In the genomic region with DNA sequence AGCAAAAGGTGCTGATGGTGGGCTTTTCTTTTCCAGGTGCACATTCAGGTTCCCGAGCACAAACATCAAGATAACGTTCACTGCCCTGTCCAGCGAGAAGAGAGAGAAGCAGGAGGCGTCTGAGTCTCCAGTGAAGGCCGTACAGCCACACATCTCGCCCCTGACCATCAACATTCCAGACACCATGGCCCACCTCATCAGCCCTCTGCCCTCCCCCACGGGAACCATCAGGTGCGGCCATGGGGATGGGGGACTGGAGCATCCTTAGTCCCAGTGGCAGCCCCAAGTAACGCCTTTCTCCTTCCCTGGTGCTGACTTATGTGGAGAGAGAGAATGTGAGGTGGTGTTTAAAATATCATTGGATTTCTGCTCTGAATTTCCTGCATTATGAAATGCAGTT, we compare ENCODE assay signal across 23 cellular contexts. TPM values are rescaled to one million over a fixed set of nuclear protein-coding genes. Genes with fewer than 3 reads are reported as not detected.
A peak's percentile ranks its signal among the peaks of the same experiment; 100 is the strongest.
DNase-seq lines count a peak whose midpoint lies in the region; ATAC-seq, FAIRE-seq and TF ChIP-seq lines count a peak whose summit lies in the region.
"Had no signal": no experiment of that assay in that cellular context is flagged by ENCODE, and none has a peak within 500 bp of the region (broad histone marks: within the 10 kb centered on the region; RNA-seq: fewer than 3 reads in every experiment).

No MANE protein-coding gene starts in this region.

- H3K27me3 Mint-ChIP-seq in WTC11 (ENCODE audit: low read depth), result no peaks in the 10 kb centered on the region
- H3K27me3 Mint-ChIP-seq in activated T-helper 1 cell treated with anti-CD3 and anti-CD28 coated beads, Interleukin-12 subunit alpha, Interleukin-12 subunit beta, Interleukin-2, Interleukin-4 antibody, amounts not matched to agents 30 ng/mL and 10 ng/mL and 1 ng/mL, durations not matched to agents 14 hours and 24 hours and 36 hours (ENCODE audit: insufficient read depth), result no peaks in the 10 kb centered on the region
- H3K27me3 Mint-ChIP-seq: IgD-negative memory B cell had no signal

- no peak overlapping the region for H3K4me2 ChIP-seq in HepG2 (ENCODE audit: low read depth, low read length)

- no TSS peak for BruUV-seq in HepG2 (replicated peaks; lab: Mats Ljungman, UMichigan)

- no peak overlapping the region for H2AFZ ChIP-seq in HepG2 (ENCODE audit: low read length)

- peak overlapping the region; percentile 29; the same call in 1 of the 2 replicates for H3K27ac Mint-ChIP-seq in WTC11
- H3K27ac Mint-ChIP-seq in activated T-helper 1 cell treated with anti-CD3 and anti-CD28 coated beads, Interleukin-12 subunit alpha, Interleukin-12 subunit beta, Interleukin-2, Interleukin-4 antibody, amounts not matched to agents 30 ng/mL and 10 ng/mL and 1 ng/mL, durations not matched to agents 14 hours and 24 hours and 36 hours, result no peak overlapping the region
- H3K27ac Mint-ChIP-seq: IgD-negative memory B cell had no signal

- H3K79me2 ChIP-seq in HepG2 (ENCODE audit: insufficient read depth, low read length), result peaks cover 89% of the 10 kb centered on the region

- CTCF ChIA-PET in WTC11 (lab: Charles Lee) (interaction anchor here (0.7 to 1.3 kb wide), 3 partner anchors 10 to 44 kb away, joined by 4 to 6 read pairs (median 5); no protein-coding TSS in a partner anchor), HepG2 (lab: Yijun Ruan, JAX; ENCODE audit: low intra/inter-chr PET ratio, low total read pairs) (no interaction called here)

- H4K20me1 ChIP-seq in HepG2 (ENCODE audit: insufficient read depth, low read length), result peaks cover 46% of the 10 kb centered on the region

- H3K9ac ChIP-seq in HepG2 (ENCODE audit: insufficient read depth, low read depth, low read length), result no peak overlapping the region; the same call in 1 of the 2 replicates

- POLR2A ChIA-PET in WTC11 (lab: Charles Lee), result no interaction called here
- POLR2A ChIA-PET in HepG2 (lab: Yijun Ruan, JAX), result no interaction called here

- H3K36me3 Mint-ChIP-seq in WTC11, result peaks cover 21% of the 10 kb centered on the region
- peaks cover 22% of the 10 kb centered on the region for H3K36me3 Mint-ChIP-seq in activated T-helper 1 cell treated with anti-CD3 and anti-CD28 coated beads, Interleukin-12 subunit alpha, Interleukin-12 subunit beta, Interleukin-2, Interleukin-4 antibody, amounts not matched to agents 30 ng/mL and 10 ng/mL and 1 ng/mL, durations not matched to agents 14 hours and 24 hours and 36 hours (ENCODE audit: low read depth)

- no peak for TF ChIP-seq EP300 in HepG2 (IDR thresholded peaks at IDR 0.05; ENCODE audit: low read depth in 2 of 2, low read length in 2 of 2)
- TF ChIP-seq EP300 in HepG2 (CRISPR knock-in tag; IDR thresholded peaks at IDR 0.05; ENCODE audit: borderline replicate concordance), result no peak
- no peak for TF ChIP-seq EP300 in stomach (IDR thresholded peaks at IDR 0.05)

- ATAC-seq in WTC11 (no peak), HepG2 (no peak)

- no peak for TF ChIP-seq RAD21 in HepG2 (CRISPR knock-in tag; IDR thresholded peaks at IDR 0.05)

- H3K27me3 ChIP-seq in HepG2 (ENCODE audit: control insufficient read depth in 1 of 2, insufficient read depth in 2 of 2, low read length in 2 of 2), result no peaks in the 10 kb centered on the region
- H3K27me3 ChIP-seq in stomach, result no peaks in the 10 kb centered on the region
- H3K27me3 ChIP-seq: MG63 had no signal

- peaks cover 10 to 33% of the 10 kb centered on the region in 2 experiments for H3K36me3 ChIP-seq in HepG2 (replicated peaks in 1 of 2; ENCODE audit: control insufficient read depth in 1 of 2, insufficient read depth in 2 of 2, low read length in 2 of 2)
- peaks cover 9 to 34% (median 32%) of the 10 kb centered on the region in 4 donors for H3K36me3 ChIP-seq in stomach

- H3K4me3 Mint-ChIP-seq in WTC11, result no peak overlapping the region
- no peak overlapping the region for H3K4me3 Mint-ChIP-seq in activated T-helper 1 cell treated with anti-CD3 and anti-CD28 coated beads, Interleukin-12 subunit alpha, Interleukin-12 subunit beta, Interleukin-2, Interleukin-4 antibody, amounts not matched to agents 30 ng/mL and 10 ng/mL and 1 ng/mL, durations not matched to agents 14 hours and 24 hours and 36 hours
- H3K4me3 Mint-ChIP-seq: CD14-positive monocyte, IgD-negative memory B cell had no signal

- TF ChIP-seq POLR2A in HepG2 (IDR thresholded peaks at IDR 0.05; ENCODE audit: insufficient read depth in 1 of 2, low read depth in 2 of 2, low read length in 2 of 2) (no peak), stomach (IDR thresholded peaks at IDR 0.05) (no peak)

- no peaks in the 10 kb centered on the region for H3K9me3 ChIP-seq in HepG2 (ENCODE audit: low read length)
- H3K9me3 ChIP-seq in stomach, result no peaks in the 10 kb centered on the region
- H3K9me3 ChIP-seq: HAP-1, MG63 had no signal

- DNase-seq in D341Med (ENCODE audit: low spot score) (peak; percentile 26), WTC11 (ENCODE audit: low spot score) (no peak), HepG2 (ENCODE audit: low spot score) (no peak), stomach (no peak), NCI-H1092 treated with DMSO at 0.1 percent for 48 hours (lab: John Stamatoyannopoulos, UW) (no peak), NCI-H146 (lab: John Stamatoyannopoulos, UW) (no peak), NCI-H526 (lab: John Stamatoyannopoulos, UW) (no peak)
- DNase-seq in activated T-helper 1 cell treated with anti-CD3 and anti-CD28 coated beads, Interleukin-12 subunit alpha, Interleukin-12 subunit beta, Interleukin-2, Interleukin-4 antibody, amounts not matched to agents 30 ng/mL and 10 ng/mL and 1 ng/mL, durations not matched to agents 14 hours and 24 hours and 36 hours (ENCODE audit: low spot score), result no peak
- DNase-seq: ACHN, DMS 273 treated with DMSO at 0.1 percent for 48 hours, DND-41, Karpas-422, MG63, NCI-H1092, NCI-H1694, NCI-H2081 treated with DMSO at 0.1 percent for 48 hours, NCI-H748 treated with DMSO at 0.1 percent for 48 hours, OCI-M1, SHP77 had no signal

- 82% methylated on average over 9 of the region's 9 CpGs for WGBS in HepG2 (ENCODE audit: low lambda C conversion rate)
- WGBS in stomach, 5 donors, result 73 to 90% (median 81%) methylated on average over 4 to 9 of the region's 9 CpGs

- intact Hi-C loops in HepG2 (cut with micrococcal nuclease; ENCODE audit: unreplicated experiment) (no loop called here), stomach (cut with DNase I; ENCODE audit: low total_unique reads) (no loop called here)
- intact Hi-C loops in activated T-helper 1 cell treated with anti-CD3 and anti-CD28 coated beads, Interleukin-12 subunit alpha, Interleukin-12 subunit beta, Interleukin-2, Interleukin-4 antibody, amounts not matched to agents 30 ng/mL and 10 ng/mL and 1 ng/mL, durations not matched to agents 14 hours and 24 hours and 36 hours (cut with micrococcal nuclease), result no loop called here

- FAIRE-seq in HepG2 (lab: Jason Lieb, UNC), result no peak
- FAIRE-seq: HTR-8/SVneo had no signal

- peaks cover 100% of the 10 kb centered on the region for H3K4me1 ChIP-seq in HepG2 (ENCODE audit: insufficient read depth, low read length)
- peaks cover 71 to 100% (median 83%) of the 10 kb centered on the region in 4 donors for H3K4me1 ChIP-seq in stomach
- H3K4me1 ChIP-seq: HAP-1 had no signal

- H3K9me3 Mint-ChIP-seq in WTC11, result no peaks in the 10 kb centered on the region
- H3K9me3 Mint-ChIP-seq in activated T-helper 1 cell treated with anti-CD3 and anti-CD28 coated beads, Interleukin-12 subunit alpha, Interleukin-12 subunit beta, Interleukin-2, Interleukin-4 antibody, amounts not matched to agents 30 ng/mL and 10 ng/mL and 1 ng/mL, durations not matched to agents 14 hours and 24 hours and 36 hours, result no peaks in the 10 kb centered on the region
- H3K9me3 Mint-ChIP-seq: CD14-positive monocyte, IgD-negative memory B cell had no signal

- in situ Hi-C loops in HepG2 (cut with HindIII; ENCODE audit: extremely low pct_ligation_motif_present, low pct_unique_long_range_greater_than_20kb), result no loop called here

- TF ChIP-seq CTCF in WTC11 (IDR thresholded peaks at IDR 0.05) (no peak), HepG2 (CRISPR knock-in tag; IDR thresholded peaks at IDR 0.05) (no peak), stomach (IDR thresholded peaks at IDR 0.05) (no peak)

- H3K4me3 ChIP-seq in HepG2 (replicated peaks in 1 of 3; ENCODE audit: insufficient read depth in 1 of 3, low read depth in 2 of 3, low read length in 3 of 3) (no peak overlapping the region), stomach (no peak overlapping the region)
- H3K4me3 ChIP-seq: HAP-1, MG63 had no signal

- peaks cover 32% of the 10 kb centered on the region for H3K4me1 Mint-ChIP-seq in WTC11
- H3K4me1 Mint-ChIP-seq in activated T-helper 1 cell treated with anti-CD3 and anti-CD28 coated beads, Interleukin-12 subunit alpha, Interleukin-12 subunit beta, Interleukin-2, Interleukin-4 antibody, amounts not matched to agents 30 ng/mL and 10 ng/mL and 1 ng/mL, durations not matched to agents 14 hours and 24 hours and 36 hours (ENCODE audit: low read depth), result peaks cover 8% of the 10 kb centered on the region

- peak overlapping the region; percentile 75 for H3K27ac ChIP-seq in HepG2 (ENCODE audit: extremely low read length, insufficient read depth, low read length)
- peak overlapping the region in 3 of 5 donors; percentile 25 to 54 (median 52) for H3K27ac ChIP-seq in stomach

RNA-seq across cellular contexts. Expression of a gene that starts 43.8 kb away (rescaled TPM):
- total RNA-seq in WTC11 (2021) (57.7 to 65.7 TPM (median 62.7 TPM) in 3 replicates), HepG2 (2016; rRNA removed; fragmentation: Illumina TruSeq; extraction: Trizol) (47.7 and 67.2 TPM in 2 replicates), stomach (10 to 100 TPM; 31.7 to 71.8 (median 36.7) TPM)
- 118 and 125 TPM in 2 replicates for total RNA-seq in HepG2 (2016; cell fraction: cytosol; rRNA removed; fragmentation: Illumina TruSeq; extraction: Trizol; ENCODE audit: low read depth)
- 39.3 and 64.3 TPM in 2 replicates for total RNA-seq in HepG2 (2016; cell fraction: insoluble cytoplasmic fraction; rRNA removed; fragmentation: Illumina TruSeq; extraction: Trizol)
- 103 and 104 TPM in 2 replicates for total RNA-seq in HepG2 (2016; cell fraction: membrane; rRNA removed; fragmentation: Illumina TruSeq; extraction: Trizol)
- total RNA-seq in HepG2 (2016; cell fraction: nucleus; rRNA removed; fragmentation: Illumina TruSeq; extraction: Trizol), result 38.8 and 51.8 TPM in 2 replicates
- polyA plus RNA-seq in HepG2 (2011; rRNA removed) (67.1 and 73.1 TPM in 2 replicates), stomach (10 to 100 TPM; 12.8 to 15.6 (median 15.0) TPM)
- polyA plus RNA-seq in HepG2 (2011; cell fraction: cytosol; rRNA removed), result 53.2 and 56.1 TPM in 2 replicates
- polyA plus RNA-seq in HepG2 (2011; cell fraction: nucleus; rRNA removed), result 50.7 and 52.2 TPM in 2 replicates
- polyA plus RNA-seq in HepG2 (2012), result 78.2 and 88.0 TPM in 2 replicates
- 38.6 and 41.3 TPM in 2 replicates for polyA plus RNA-seq in HepG2 (2016; cell fraction: cytosol; fragmentation: Illumina TruSeq; extraction: Trizol; ENCODE audit: low read depth)
- 59.9 and 75.2 TPM in 2 replicates for polyA plus RNA-seq in HepG2 (2016; cell fraction: insoluble cytoplasmic fraction; fragmentation: Illumina TruSeq; extraction: Trizol; ENCODE audit: low read depth)
- polyA plus RNA-seq in HepG2 (2016; cell fraction: membrane; fragmentation: Illumina TruSeq; extraction: Trizol; ENCODE audit: low read depth), result 80.8 and 99.2 TPM in 2 replicates
- polyA plus RNA-seq in HepG2 (2016; cell fraction: nucleus; fragmentation: Illumina TruSeq; extraction: Trizol; ENCODE audit: insufficient read depth, low read depth), result 80.4 and 81.2 TPM in 2 replicates
- polyA minus RNA-seq in HepG2 (2011; rRNA and poly(A)+ RNA removed; ENCODE audit: low replicate concordance), result 83.4 and 116 TPM in 2 replicates
- polyA minus RNA-seq in HepG2 (2011; cell fraction: cytosol; rRNA and poly(A)+ RNA removed), result 74.6 and 79.0 TPM in 2 replicates
- polyA minus RNA-seq in HepG2 (2011; cell fraction: nucleus; rRNA and poly(A)+ RNA removed), result 55.5 and 74.1 TPM in 2 replicates
- 97.7 and 98.1 TPM in 2 replicates for total RNA-seq in activated T-helper 1 cell treated with anti-CD3 and anti-CD28 coated beads, Interleukin-12 subunit alpha, Interleukin-12 subunit beta, Interleukin-2, Interleukin-4 antibody, amounts not matched to agents 30 ng/mL and 10 ng/mL and 1 ng/mL, durations not matched to agents 14 hours and 24 hours and 36 hours
